Comparison of ENCODE assay signal across 14 cellular contexts in genomic region chr17:61395409-61395982, GRCh38. TPM values are rescaled to one million over a fixed set of nuclear protein-coding genes. Genes with fewer than 3 reads are reported as not detected.
A peak's percentile ranks its signal among the peaks of the same experiment; 100 is the strongest.
DNase-seq lines count a peak whose midpoint lies in the region; ATAC-seq and TF ChIP-seq lines count a peak whose summit lies in the region.
"Had no signal": no experiment of that assay in that cellular context is flagged by ENCODE, and none has a peak within 500 bp of the region (broad histone marks: within the 10 kb centered on the region; RNA-seq: fewer than 3 reads in every experiment).

No MANE protein-coding gene starts in this region.

- H3K36me3 Mint-ChIP-seq in GM23338 (ENCODE audit: low read depth), result no peaks in the 10 kb centered on the region; the same call in 2 of the 3 replicates
- H3K36me3 Mint-ChIP-seq in glutamatergic neuron (ENCODE audit: unreplicated experiment), result no peaks in the 10 kb centered on the region

- 39 to 47% (median 42%) methylated on average over 17 to 38 of the region's 38 CpGs for WGBS in psoas muscle, 3 donors
- 31 to 50% methylated on average over 17 to 35 of the region's 38 CpGs for WGBS in body of pancreas, 2 donors

- peaks cover 9% of the 10 kb centered on the region; the same call in 1 of the 2 replicates for H4K20me1 ChIP-seq in GM23338 (replicated peaks; ENCODE audit: insufficient read depth)
- H4K20me1 ChIP-seq in KMS-11 (ENCODE audit: insufficient read depth), result no peaks in the 10 kb centered on the region

- H3K27ac Mint-ChIP-seq in GM23338, result no peak overlapping the region
- no peak overlapping the region for H3K27ac Mint-ChIP-seq in glutamatergic neuron (ENCODE audit: unreplicated experiment)
- H3K27ac Mint-ChIP-seq: activated T-cell treated with anti-CD3 and anti-CD28 coated beads, Interleukin-2, amount 50 U/mL, for 72 hours; CD14-positive monocyte had no signal

- no peaks in the 10 kb centered on the region for H3K9me2 ChIP-seq in GM23338 (ENCODE audit: insufficient read depth)

- intact Hi-C loops in psoas muscle (cut with DNase I), result loop anchor here in 1 of 2 donors (10.0 kb wide), 2 partner anchors 391 to 681 kb away; no protein-coding TSS in a partner anchor
- intact Hi-C loops in body of pancreas (cut with DNase I), result loop anchor here (10.0 kb wide), 1 partner anchor 671 kb away; no protein-coding TSS in a partner anchor

- no peak overlapping the region for H3K27ac ChIP-seq in GM23338 (ENCODE audit: low read depth)
- peak overlapping the region; percentile 3; the same call in 1 of the 2 replicates for H3K27ac ChIP-seq in KMS-11
- H3K27ac ChIP-seq in psoas muscle, result peak overlapping the region; percentile 49
- H3K27ac ChIP-seq in body of pancreas, result no peak overlapping the region

- H3K4me3 ChIP-seq in GM23338 (peak overlapping the region; percentile 47), KMS-11 (IDR thresholded peaks at IDR 0.05; ENCODE audit: insufficient read depth, low read depth, low read length) (no peak overlapping the region), psoas muscle (peak overlapping the region; percentile 77), body of pancreas (no peak overlapping the region)

- peaks cover 8% of the 10 kb centered on the region; the same call in 2 of the 3 replicates for H3K9me3 Mint-ChIP-seq in GM23338
- H3K9me3 Mint-ChIP-seq in glutamatergic neuron (ENCODE audit: unreplicated experiment), result peaks cover 13% of the 10 kb centered on the region
- H3K9me3 Mint-ChIP-seq: activated T-cell treated with anti-CD3 and anti-CD28 coated beads, Interleukin-2, amount 50 U/mL, for 72 hours had no signal

- peaks cover 15% of the 10 kb centered on the region for H3K4me1 Mint-ChIP-seq in GM23338
- peaks cover 9% of the 10 kb centered on the region for H3K4me1 Mint-ChIP-seq in glutamatergic neuron (ENCODE audit: low read depth, unreplicated experiment)

- H3K27me3 Mint-ChIP-seq in GM23338 (ENCODE audit: insufficient read depth, low read depth, poor library complexity) (peaks cover 72% of the 10 kb centered on the region), glutamatergic neuron (ENCODE audit: unreplicated experiment) (peaks cover 33% of the 10 kb centered on the region)

- H3K36me3 ChIP-seq in GM23338 (ENCODE audit: insufficient read depth) (no peaks in the 10 kb centered on the region), KMS-11 (ENCODE audit: insufficient read depth) (no peaks in the 10 kb centered on the region), psoas muscle (ENCODE audit: insufficient read depth in 1 of 2, low read depth in 1 of 2) (no peaks in the 10 kb centered on the region), body of pancreas (replicated peaks in 1 of 2; ENCODE audit: insufficient read depth in 1 of 2, low read depth in 2 of 2) (no peaks in the 10 kb centered on the region)

- peak overlapping the region; percentile 76 for H3K4me2 ChIP-seq in GM23338
- H3K4me2 ChIP-seq in KMS-11, result no peak overlapping the region; the same call in 1 of the 2 replicates

- H2AFZ ChIP-seq in GM23338, result no peak overlapping the region
- H2AFZ ChIP-seq in KMS-11 (ENCODE audit: low read depth), result no peak overlapping the region

- H3K4me1 ChIP-seq in GM23338 (ENCODE audit: insufficient read depth) (no peaks in the 10 kb centered on the region; the same call in 1 of the 2 replicates), KMS-11 (ENCODE audit: low read depth, poor library complexity, severe bottlenecking) (peaks cover 12% of the 10 kb centered on the region), psoas muscle (peaks cover 14% of the 10 kb centered on the region), body of pancreas (peaks cover 40% of the 10 kb centered on the region)

- DNase-seq in GM23338 (ENCODE audit: low spot score) (peak; percentile 68), glutamatergic neuron (peak; percentile 18), psoas muscle (no peak), body of pancreas (no peak), foreskin melanocyte (no peak)
- DNase-seq: activated T-cell treated with anti-CD3 and anti-CD28 coated beads, Interleukin-2, amount 50 U/mL, for 72 hours; central memory CD4-positive, alpha-beta T cell; NCI-H2171; NK-92 treated with Interleukin-12 subunit alpha and Interleukin-12 subunit beta, amount 100 ng/mL, for 24 hours had no signal

- H3K9ac ChIP-seq in KMS-11, result no peak overlapping the region

- H3K27me3 ChIP-seq in GM23338 (ENCODE audit: insufficient read depth), result peaks cover 86% of the 10 kb centered on the region
- H3K27me3 ChIP-seq in KMS-11 (ENCODE audit: insufficient read depth, low read depth), result no peaks in the 10 kb centered on the region
- peaks cover 2 to 48% (median 30%) of the 10 kb centered on the region in 3 donors for H3K27me3 ChIP-seq in psoas muscle (ENCODE audit: insufficient read depth in 3 of 3, low read length in 2 of 3)
- peaks cover 0 to 36% of the 10 kb centered on the region in 2 donors for H3K27me3 ChIP-seq in body of pancreas

- peak overlapping the region; percentile 55 for H3K4me3 Mint-ChIP-seq in GM23338
- no peak overlapping the region for H3K4me3 Mint-ChIP-seq in glutamatergic neuron (ENCODE audit: unreplicated experiment)

- H3F3A ChIP-seq in GM23338 (replicated peaks; ENCODE audit: low read depth), result no peaks in the 10 kb centered on the region

- no peaks in the 10 kb centered on the region for H3K79me2 ChIP-seq in GM23338 (replicated peaks; ENCODE audit: insufficient read depth)
- H3K79me2 ChIP-seq in KMS-11 (ENCODE audit: insufficient read depth, low read depth), result no peaks in the 10 kb centered on the region

- ATAC-seq in GM23338 (peak; percentile 4), psoas muscle (no peak), HG03342 (IDR thresholded peaks at IDR 0.05; ENCODE audit: unreplicated experiment) (no peak), body of pancreas (no peak), HG03442 (IDR thresholded peaks at IDR 0.05; ENCODE audit: unreplicated experiment) (no peak)
- ATAC-seq: activated T-cell treated with anti-CD3 and anti-CD28 coated beads, Interleukin-2, amount 50 U/mL, for 72 hours had no signal

- no peaks in the 10 kb centered on the region for H3K9me3 ChIP-seq in psoas muscle
- H3K9me3 ChIP-seq in body of pancreas, result no peaks in the 10 kb centered on the region

- no peak for TF ChIP-seq POLR2A in body of pancreas (IDR thresholded peaks at IDR 0.05)

- TF ChIP-seq CTCF in GM23338 (conservative IDR thresholded peaks at IDR 0.05; ENCODE audit: low read depth in 2 of 2) (no peak), KMS-11 (conservative IDR thresholded peaks at IDR 0.05; ENCODE audit: low read depth, low read length) (no peak), glutamatergic neuron (IDR thresholded peaks at IDR 0.05; ENCODE audit: partially characterized antibody, unreplicated experiment) (no peak), psoas muscle (IDR thresholded peaks at IDR 0.05) (no peak), body of pancreas (IDR thresholded peaks at IDR 0.05) (no peak)

TF ChIP-seq in GM23338, 12 proteins besides CTCF, POLR2A, EP300 and RAD21 (continues in another document):
- no peak for TF ChIP-seq NANOG (IDR thresholded peaks at IDR 0.05; ENCODE audit: borderline replicate concordance)
- no peak for TF ChIP-seq ETS1 (IDR thresholded peaks at IDR 0.05)
- TF ChIP-seq REST (IDR thresholded peaks at IDR 0.05; ENCODE audit: unreplicated experiment), result no peak
- TF ChIP-seq ZNF114 (CRISPR knock-in tag; IDR thresholded peaks at IDR 0.05), result no peak

RNA-seq across cellular contexts. Expression of gene TBX2, which starts 4.1 kb away (rescaled TPM):
- total RNA-seq in GM23338 (2014; rRNA removed; shearing (Covaris generic)), result not detected in 2 replicates
- 0.10 TPM in 1 of 2 replicates, not detected in the other for polyA plus RNA-seq in GM23338 (2016; fragmentation: Nextera tagmentation; extraction: Ambion mirVana)
- total RNA-seq in glutamatergic neuron (ENCODE audit: unreplicated experiment), result 5.4 TPM
- total RNA-seq in psoas muscle, result 1 to 10 TPM; 6.3 to 8.7 (median 8.7) TPM
- polyA plus RNA-seq in psoas muscle, result 1 to 10 TPM; 3.5 to 5.2 (median 5.1) TPM
- 1 to 10 TPM; 4.9 to 6.9 TPM for total RNA-seq in body of pancreas
- polyA plus RNA-seq: CD14-positive monocyte had no signal

RNA-seq across cellular contexts. Expression of gene TBX4, which starts 56.7 kb away (rescaled TPM):
- total RNA-seq in GM23338 (2014; rRNA removed; shearing (Covaris generic)), result not detected in 2 replicates
- polyA plus RNA-seq in GM23338 (2016; fragmentation: Nextera tagmentation; extraction: Ambion mirVana) (not detected in 2 replicates), psoas muscle (not detected)
- total RNA-seq in glutamatergic neuron (ENCODE audit: unreplicated experiment) (not detected), psoas muscle (under 1 TPM in 1 of 4 donors, not detected in 3; 0.22 TPM), body of pancreas (not detected)
- total RNA-seq: activated T-cell treated with anti-CD3 and anti-CD28 coated beads, Interleukin-2, amount 50 U/mL, for 72 hours; epithelial cell of proximal tubule had no signal
- polyA plus RNA-seq: CD14-positive monocyte had no signal

Comparison
In these comparisons a context has a peak if more than half of its experiments do, and no peak if none do; other contexts are left out.
1. DNase-seq: peak in GM23338 (single experiment) and glutamatergic neuron (single experiment); none in psoas muscle (0 of 2), body of pancreas (0 of 4) and foreskin melanocyte (single experiment).
2. H3K27ac ChIP-seq: peak in KMS-11 (single experiment) and psoas muscle (single experiment); none in GM23338 (single experiment) and body of pancreas (0 of 4).
3. H3K4me3 ChIP-seq: peak in GM23338 (single experiment) and psoas muscle (single experiment); none in KMS-11 (single experiment) and body of pancreas (0 of 2).